Comparison of ENCODE assay signal across 7 cellular contexts in the genomic region with DNA sequence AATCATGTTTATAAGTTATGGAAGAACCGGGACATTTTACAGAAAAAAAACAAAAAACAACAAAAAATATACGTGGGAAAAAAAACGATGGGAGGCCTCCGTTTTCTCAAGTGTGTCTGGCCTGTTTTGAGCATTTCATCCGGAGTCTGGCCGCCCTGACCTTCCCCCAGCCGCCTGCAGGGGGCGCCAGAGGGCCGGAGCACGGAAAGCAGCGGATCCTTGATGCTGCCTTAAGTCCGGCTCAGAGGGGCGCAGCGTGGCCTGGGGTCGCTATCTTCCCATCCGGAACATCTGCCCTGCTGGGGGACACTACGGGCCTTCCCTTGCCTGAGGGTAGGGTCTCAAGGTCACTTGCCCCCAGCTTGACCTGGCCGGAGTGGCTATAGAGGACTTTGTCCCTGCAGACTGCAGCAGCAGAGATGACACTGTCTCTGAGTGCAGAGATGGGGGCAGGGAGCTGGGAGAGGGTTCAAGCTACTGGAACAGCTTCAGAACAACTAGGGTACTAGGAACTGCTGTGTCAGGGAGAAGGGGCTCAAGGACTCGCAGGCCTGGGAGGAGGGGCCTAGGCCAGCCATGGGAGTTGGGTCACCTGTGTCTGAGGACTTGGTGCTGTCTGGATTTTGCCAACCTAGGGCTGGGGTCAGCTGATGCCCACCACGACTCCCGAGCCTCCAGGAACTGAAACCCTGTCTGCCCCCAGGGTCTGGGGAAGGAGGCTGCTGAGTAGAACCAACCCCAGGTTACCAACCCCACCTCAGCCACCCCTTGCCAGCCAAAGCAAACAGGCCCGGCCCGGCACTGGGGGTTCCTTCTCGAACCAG.
DNase-seq lines count a peak whose midpoint lies in the region; ATAC-seq and TF ChIP-seq lines count a peak whose summit lies in the region.

No MANE protein-coding gene starts in this region.

- ATAC-seq in GM19463 (IDR thresholded peaks at IDR 0.05; ENCODE audit: unreplicated experiment), result no peak

- TF ChIP-seq CTCF in GM13976 (IDR thresholded peaks at IDR 0.05; ENCODE audit: borderline replicate concordance, control extremely low read depth, extremely low read depth, insufficient read depth, missing control alignments) (peak; percentile 97), cardiac fibroblast (IDR thresholded peaks at IDR 0.05; ENCODE audit: low read depth, low read length) (peak; percentile 99)

- in situ Hi-C loops in GM13976 (cut with MboI; ENCODE audit: low sequenced_read_pairs, unreplicated experiment), result no loop called here

- DNase-seq in GM13976 (ENCODE audit: low spot score) (peak; percentile 89), NCI-H1694 (lab: John Stamatoyannopoulos, UW) (peak; percentile 47), cardiac fibroblast (ENCODE audit: low read depth in 2 of 2) (peak; percentile 77 to 80), kidney tubule cell (ENCODE audit: low spot score) (peak; percentile 59)
- peak; percentile 65 for DNase-seq in activated CD4-positive, CD25-positive, alpha-beta regulatory T cell treated with anti-CD3 and anti-CD28 coated beads, Interleukin-2, amount 50 U/mL, for 16 hours (ENCODE audit: low read depth, low spot score)
- DNase-seq in stimulated activated CD4-positive, alpha-beta T cell treated with anti-CD3 and anti-CD28 coated beads, Interleukin-4, amount 100 ng/mL, for 24 hours, result peak; percentile 78

- no peak overlapping the region for H3K4me3 ChIP-seq in cardiac fibroblast (replicated peaks in 1 of 2; ENCODE audit: low read depth in 2 of 2, low read length in 2 of 2)
